ENCODE assay signal across 8 cellular contexts in genomic region chr6:170295519-170296422, GRCh38. TPM values are rescaled to one million over a fixed set of nuclear protein-coding genes. Genes with fewer than 3 reads are reported as not detected.
A peak's percentile ranks its signal among the peaks of the same experiment; 100 is the strongest.
DNase-seq lines count a peak whose midpoint lies in the region; ATAC-seq and TF ChIP-seq lines count a peak whose summit lies in the region.

No MANE protein-coding gene starts in this region.

- H3K4me1 Mint-ChIP-seq in Calu3 (ENCODE audit: low read depth, unreplicated experiment) = peaks cover 10% of the 10 kb centered on the region
- H3K4me1 Mint-ChIP-seq in naive thymus-derived CD8-positive, alpha-beta T cell = peaks cover 22 to 47% (median 40%) of the 10 kb centered on the region in 4 donors

- CTCF ChIA-PET in Calu3 (lab: Charles Lee) = no interaction called here

- intact Hi-C loops in Calu3 (cut with micrococcal nuclease; ENCODE audit: unreplicated experiment) = loop anchor here (10.0 kb wide), 1 partner anchor 229 kb away; no protein-coding TSS in a partner anchor

- peak overlapping the region; percentile 62 for H3K4me3 Mint-ChIP-seq in Calu3 (ENCODE audit: low read depth, unreplicated experiment)
- H3K4me3 Mint-ChIP-seq in naive thymus-derived CD8-positive, alpha-beta T cell = peak overlapping the region; percentile 64 to 94 (median 75)

- TF ChIP-seq CTCF in Calu3 (IDR thresholded peaks at IDR 0.05; ENCODE audit: unreplicated experiment) = no peak
- no peak for TF ChIP-seq CTCF in epithelial cell of esophagus (IDR thresholded peaks at IDR 0.05; ENCODE audit: insufficient read depth, low read depth, low read length, missing control alignments)

- POLR2A ChIA-PET in naive thymus-derived CD8-positive, alpha-beta T cell (lab: Charles Lee) = interaction anchor here (0.7 to 2.0 kb wide), 5 partner anchors 10 to 336 kb away, joined by 3 to 10 read pairs (median 4); no protein-coding TSS in a partner anchor

- H3K27ac Mint-ChIP-seq in Calu3 (ENCODE audit: unreplicated experiment) = no peak overlapping the region
- H3K27ac Mint-ChIP-seq in naive thymus-derived CD8-positive, alpha-beta T cell = no peak overlapping the region

- DNase-seq in Calu3 = no peak
- peak; percentile 74 for DNase-seq in HuH-7.5 (ENCODE audit: low spot score)
- peak; percentile 53 for DNase-seq in epithelial cell of esophagus (ENCODE audit: low read depth)
- peak in 6 of 10 donors; percentile 36 to 73 (median 45) for DNase-seq in naive thymus-derived CD8-positive, alpha-beta T cell
- no peak for DNase-seq in HCEC 1CT
- no peak for DNase-seq in COLO829 (ENCODE audit: low spot score)

- peaks cover 5% of the 10 kb centered on the region for H3K36me3 Mint-ChIP-seq in Calu3 (ENCODE audit: insufficient read depth, unreplicated experiment)
- H3K36me3 Mint-ChIP-seq in naive thymus-derived CD8-positive, alpha-beta T cell = peaks cover 0 to 2% (median 0%) of the 10 kb centered on the region in 3 donors

- peak; percentile 58 for ATAC-seq in GM21381 (IDR thresholded peaks at IDR 0.05; ENCODE audit: unreplicated experiment)
- peak; percentile 50 to 52 for ATAC-seq in activated CD4-positive, CD25-positive, alpha-beta regulatory T cell treated with anti-CD3 and anti-CD28 coated beads, Interleukin-2, amount 50 U/mL, for 24 hours
- peak; percentile 45 to 52 for ATAC-seq in naive thymus-derived CD8-positive, alpha-beta T cell

- H3K9me3 Mint-ChIP-seq in Calu3 (ENCODE audit: low read depth, unreplicated experiment) = no peaks in the 10 kb centered on the region
- no peaks in the 10 kb centered on the region for H3K9me3 Mint-ChIP-seq in naive thymus-derived CD8-positive, alpha-beta T cell

- peak overlapping the region; percentile 40 for H3K4me3 ChIP-seq in epithelial cell of esophagus (ENCODE audit: low read length)

- BruUV-seq in Calu3 (replicated peaks; lab: Mats Ljungman, UMichigan) = no TSS peak

- peaks cover 84% of the 10 kb centered on the region for H3K27me3 Mint-ChIP-seq in Calu3 (ENCODE audit: unreplicated experiment)
- H3K27me3 Mint-ChIP-seq in naive thymus-derived CD8-positive, alpha-beta T cell = peaks cover 0 to 36% (median 10%) of the 10 kb centered on the region in 5 donors

RNA-seq across cellular contexts. Expression of gene DLL1, which starts 4.9 kb away (rescaled TPM):
- total RNA-seq in Calu3 (2022) = 0.12 and 0.14 TPM in 2 replicates
- 10 to 100 TPM; 14.2 to 15.9 TPM for total RNA-seq in naive thymus-derived CD8-positive, alpha-beta T cell
- polyA plus RNA-seq in naive thymus-derived CD8-positive, alpha-beta T cell = 1 to 10 TPM in 2 of 3 donors, under 1 TPM in 1; 0.34 to 1.5 (median 1.2) TPM

RNA-seq across cellular contexts. Expression of gene FAM120B, which starts 10.8 kb away (rescaled TPM):
- total RNA-seq in Calu3 (2022) = 13.2 and 13.9 TPM in 2 replicates
- 10 to 100 TPM; 52.0 to 52.4 TPM for total RNA-seq in naive thymus-derived CD8-positive, alpha-beta T cell
- polyA plus RNA-seq in naive thymus-derived CD8-positive, alpha-beta T cell = 10 to 100 TPM; 16.4 to 34.7 (median 29.6) TPM

Comparison
In these comparisons a context has a peak if more than half of its experiments do, and no peak if none do; other contexts are left out.
1. DNase-seq: peak in HuH-7.5 (single experiment), epithelial cell of esophagus (single experiment) and naive thymus-derived CD8-positive, alpha-beta T cell (6 of 10); none in Calu3 (single experiment), HCEC 1CT (single experiment) and COLO829 (single experiment).
2. RNA of gene DLL1, which starts 4.9 kb away (total RNA-seq): 14.2 to 15.9 TPM in naive thymus-derived CD8-positive, alpha-beta T cell; 0.12 to 0.14 TPM in Calu3; every median in the first group is over 10 times any median in the second.
3. Peak in every context shown above with its lines, with median percentiles within 50 percentile points of each other: ATAC-seq.